Comparison of ENCODE assay signal across 21 cellular contexts in genomic region chr7:91353923-91354322, GRCh38.
"Had no signal": no experiment of that assay in that cellular context is flagged by ENCODE, and none has a peak within 500 bp of the region (broad histone marks: within the 10 kb centered on the region; RNA-seq: fewer than 3 reads in every experiment).

No MANE protein-coding gene starts in this region.

- H3K36me3 ChIP-seq: adrenal gland, esophagus squamous epithelium, prostate gland, thoracic aorta, upper lobe of right lung had no signal

- H3K9me3 Mint-ChIP-seq: activated naive CD4-positive, alpha-beta T cell treated with anti-CD3 and anti-CD28 coated beads, Interleukin-2, amount 50 U/mL, for 72 hours; activated T-cell treated with anti-CD3 and anti-CD28 coated beads, Interleukin-2, amount 50 U/mL, for 72 hours; neural crest cell; stimulated activated effector memory CD8-positive, alpha-beta T cell treated with anti-CD3 and anti-CD28 coated beads, Interleukin-12 subunit alpha, Interleukin-12 subunit beta, amount 100 ng/mL, for 72 hours had no signal

- H3K4me1 Mint-ChIP-seq: stimulated activated effector memory CD8-positive, alpha-beta T cell treated with anti-CD3 and anti-CD28 coated beads, Interleukin-12 subunit alpha, Interleukin-12 subunit beta, amount 100 ng/mL, for 72 hours had no signal

- H3K4me3 Mint-ChIP-seq: activated T-cell treated with anti-CD3 and anti-CD28 coated beads, Interleukin-2, amount 50 U/mL, for 72 hours; neural crest cell; stimulated activated effector memory CD8-positive, alpha-beta T cell treated with anti-CD3 and anti-CD28 coated beads, Interleukin-12 subunit alpha, Interleukin-12 subunit beta, amount 100 ng/mL, for 72 hours had no signal

- ATAC-seq: activated naive CD4-positive, alpha-beta T cell treated with anti-CD3 and anti-CD28 coated beads, Interleukin-2, amount 50 U/mL, for 72 hours; activated T-cell treated with anti-CD3 and anti-CD28 coated beads, Interleukin-2, amount 50 U/mL, for 72 hours; left lobe of liver; right cardiac atrium; stimulated activated effector memory CD8-positive, alpha-beta T cell treated with anti-CD3 and anti-CD28 coated beads, Interleukin-12 subunit alpha, Interleukin-12 subunit beta, amount 100 ng/mL, for 72 hours; upper lobe of right lung had no signal

- H3K4me3 ChIP-seq: adrenal gland, esophagus squamous epithelium, lung, prostate gland, thoracic aorta, upper lobe of right lung had no signal

- H3K4me1 ChIP-seq: adrenal gland, prostate gland, upper lobe of right lung had no signal

- DNase-seq: activated CD4-positive, alpha-beta T cell treated with anti-CD3 and anti-CD28 coated beads for 1 hour; activated CD4-positive, alpha-beta T cell treated with anti-CD3 and anti-CD28 coated beads, Interleukin-2, amount 50 U/mL, for 4 hours; activated gamma-delta T cell; activated T-cell treated with anti-CD3 and anti-CD28 coated beads, Interleukin-2, amount 50 U/mL, for 72 hours; adrenal gland; cerebellar nuclear complex; cortex of kidney; esophagus squamous epithelium; islet precursor cell; right cardiac atrium; stimulated activated CD4-positive, alpha-beta T cell treated with anti-CD3 and anti-CD28 coated beads, Interleukin-4, amount 100 ng/mL, for 24 hours; T-helper 2 cell; upper lobe of right lung had no signal

- H3K27ac Mint-ChIP-seq: activated naive CD4-positive, alpha-beta T cell treated with anti-CD3 and anti-CD28 coated beads, Interleukin-2, amount 50 U/mL, for 72 hours; activated T-cell treated with anti-CD3 and anti-CD28 coated beads, Interleukin-2, amount 50 U/mL, for 72 hours; stimulated activated effector memory CD8-positive, alpha-beta T cell treated with anti-CD3 and anti-CD28 coated beads, Interleukin-12 subunit alpha, Interleukin-12 subunit beta, amount 100 ng/mL, for 72 hours had no signal

- H3K27ac ChIP-seq: adrenal gland, esophagus squamous epithelium, prostate gland, thoracic aorta, upper lobe of right lung, VCaP had no signal

- H3K36me3 Mint-ChIP-seq: activated naive CD4-positive, alpha-beta T cell treated with anti-CD3 and anti-CD28 coated beads, Interleukin-2, amount 50 U/mL, for 72 hours; stimulated activated effector memory CD8-positive, alpha-beta T cell treated with anti-CD3 and anti-CD28 coated beads, Interleukin-12 subunit alpha, Interleukin-12 subunit beta, amount 100 ng/mL, for 72 hours had no signal

- H3K9me3 ChIP-seq: adrenal gland, esophagus squamous epithelium, prostate gland, thoracic aorta, upper lobe of right lung had no signal

- H3K27me3 ChIP-seq: adrenal gland, esophagus squamous epithelium, upper lobe of right lung had no signal
